Comparison of ENCODE assay signal across 34 cellular contexts in the genomic region with DNA sequence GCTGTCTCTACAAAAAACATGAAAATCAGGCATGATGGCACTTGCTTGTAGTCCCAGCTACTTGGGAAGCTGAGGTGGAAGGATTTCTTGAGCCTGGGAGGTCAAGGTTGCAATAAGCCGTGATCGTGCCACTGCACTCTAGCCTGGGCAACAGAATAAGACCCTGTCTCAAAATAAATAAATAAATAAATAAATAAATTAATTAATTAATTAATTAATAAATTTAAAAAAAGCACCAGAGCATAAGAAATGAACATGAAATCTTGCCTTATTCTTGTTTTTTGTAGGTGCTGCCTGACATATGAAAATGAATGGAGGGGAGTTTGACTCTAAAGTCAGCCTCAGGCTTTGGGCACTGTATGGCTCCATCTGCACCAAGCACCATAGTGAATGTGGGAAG.
DNase-seq lines count a peak whose midpoint lies in the region; ATAC-seq, FAIRE-seq and TF ChIP-seq lines count a peak whose summit lies in the region.
"Had no signal": no experiment of that assay in that cellular context is flagged by ENCODE, and none has a peak within 500 bp of the region (broad histone marks: within the 10 kb centered on the region; RNA-seq: fewer than 3 reads in every experiment).

No MANE protein-coding gene starts in this region.

- ATAC-seq in A549 (no peak), WTC11 (no peak)
- no peak for ATAC-seq in activated naive CD8-positive, alpha-beta T cell treated with anti-CD3 and anti-CD28 coated beads, Interleukin-2, amount 50 U/mL, for 24 hours
- ATAC-seq in stimulated activated effector memory CD8-positive, alpha-beta T cell treated with anti-CD3 and anti-CD28 coated beads, Interleukin-12 subunit alpha, Interleukin-12 subunit beta, amount 100 ng/mL, for 72 hours = no peak
- ATAC-seq: CD8-positive, alpha-beta T cell had no signal

- TF ChIP-seq POLR2A in A549 (IDR thresholded peaks at IDR 0.05; ENCODE audit: low read length) = no peak

- H3K27ac ChIP-seq in A549 (no peak overlapping the region), HEK293 (ENCODE audit: extremely low read depth, low read depth, low read length) (no peak overlapping the region)
- H3K27ac ChIP-seq: 22Rv1; BLaER1; BLaER1 treated with 17β-estradiol and CSF1 and Interleukin-3, amounts not matched to agents 10 nM and 100 nM; C4-2B had no signal

- DNase-seq in A549 (ENCODE audit: low read depth in 1 of 2, low spot score in 1 of 2) (no peak), WTC11 (ENCODE audit: low spot score) (no peak), T-helper 1 cell (no peak)
- no peak for DNase-seq in activated naive CD8-positive, alpha-beta T cell treated with anti-CD3 and anti-CD28 coated beads, Interleukin-2, amount 50 U/mL, for 24 hours
- DNase-seq in stimulated activated effector memory CD8-positive, alpha-beta T cell treated with anti-CD3 and anti-CD28 coated beads, Interleukin-12 subunit alpha, Interleukin-12 subunit beta, amount 100 ng/mL, for 72 hours (ENCODE audit: low spot score in 2 of 2) = no peak
- DNase-seq: 8988T; ACHN; AML-193; BE2C; C1 segment of cervical spinal cord; Caco-2; Calu3; CD4-positive, alpha-beta memory T cell; CD4-positive, alpha-beta T cell; CD4-positive, CD25-positive, alpha-beta regulatory T cell; CD8-positive, alpha-beta memory T cell; CD8-positive, alpha-beta T cell; COR-L47; DMS 273 treated with DMSO at 0.1 percent for 48 hours; DMS153; DMS53; DMS79; DMS79 treated with DMSO at 0.1 percent for 48 hours; DND-41; EL had no signal

- H3K4me1 Mint-ChIP-seq in WTC11 = no peaks in the 10 kb centered on the region; the same call in 1 of the 2 replicates
- H3K4me1 Mint-ChIP-seq in activated naive CD8-positive, alpha-beta T cell treated with anti-CD3 and anti-CD28 coated beads, Interleukin-2, amount 50 U/mL, for 24 hours = peaks cover 2% of the 10 kb centered on the region
- no peaks in the 10 kb centered on the region for H3K4me1 Mint-ChIP-seq in stimulated activated effector memory CD8-positive, alpha-beta T cell treated with anti-CD3 and anti-CD28 coated beads, Interleukin-12 subunit alpha, Interleukin-12 subunit beta, amount 100 ng/mL, for 72 hours
- H3K4me1 Mint-ChIP-seq: B cell, CD14-positive monocyte had no signal

- no peak for TF ChIP-seq RAD21 in A549 (conservative IDR thresholded peaks at IDR 0.05 in 1 of 2, IDR thresholded peaks at IDR 0.05 in 1 of 2)

- no peak overlapping the region for H3K4me2 ChIP-seq in A549
- H3K4me2 ChIP-seq: BLaER1; BLaER1 treated with 17β-estradiol and CSF1 and Interleukin-3, amounts not matched to agents 10 nM and 100 nM had no signal

- H3K9me3 Mint-ChIP-seq in WTC11 = no peaks in the 10 kb centered on the region
- no peaks in the 10 kb centered on the region for H3K9me3 Mint-ChIP-seq in activated naive CD8-positive, alpha-beta T cell treated with anti-CD3 and anti-CD28 coated beads, Interleukin-2, amount 50 U/mL, for 24 hours
- H3K9me3 Mint-ChIP-seq in stimulated activated effector memory CD8-positive, alpha-beta T cell treated with anti-CD3 and anti-CD28 coated beads, Interleukin-12 subunit alpha, Interleukin-12 subunit beta, amount 100 ng/mL, for 72 hours = no peaks in the 10 kb centered on the region
- H3K9me3 Mint-ChIP-seq: CD4-positive, alpha-beta T cell; CD8-positive, alpha-beta memory T cell; CD8-positive, alpha-beta T cell had no signal

- TF ChIP-seq EP300 in A549 (IDR thresholded peaks at IDR 0.05) = no peak

- POLR2A ChIA-PET in A549 (lab: Yijun Ruan, JAX) = no interaction called here
- POLR2A ChIA-PET in HEK293 (lab: Yijun Ruan, JAX) = no interaction called here
- POLR2A ChIA-PET in WTC11 (lab: Charles Lee) = no interaction called here

- CTCF ChIA-PET in A549 (lab: Yijun Ruan, JAX) = no interaction called here
- CTCF ChIA-PET in HEK293 (lab: Yijun Ruan, JAX) = no interaction called here
- CTCF ChIA-PET in WTC11 (lab: Charles Lee) = no interaction called here

- H3K9me3 ChIP-seq in A549 (no peaks in the 10 kb centered on the region), HEK293 (ENCODE audit: control insufficient read depth, insufficient read depth, low read depth, low read length) (no peaks in the 10 kb centered on the region)
- H3K9me3 ChIP-seq: BE2C; BLaER1; BLaER1 treated with 17β-estradiol and CSF1 and Interleukin-3, amounts not matched to agents 10 nM and 100 nM; Caco-2 had no signal

- H3K36me3 Mint-ChIP-seq in WTC11 = no peaks in the 10 kb centered on the region
- no peaks in the 10 kb centered on the region for H3K36me3 Mint-ChIP-seq in activated naive CD8-positive, alpha-beta T cell treated with anti-CD3 and anti-CD28 coated beads, Interleukin-2, amount 50 U/mL, for 24 hours (ENCODE audit: low read depth)
- no peaks in the 10 kb centered on the region for H3K36me3 Mint-ChIP-seq in stimulated activated effector memory CD8-positive, alpha-beta T cell treated with anti-CD3 and anti-CD28 coated beads, Interleukin-12 subunit alpha, Interleukin-12 subunit beta, amount 100 ng/mL, for 72 hours
- H3K36me3 Mint-ChIP-seq: CD14-positive monocyte; CD4-positive, alpha-beta memory T cell; CD4-positive, CD25-positive, alpha-beta regulatory T cell; CD8-positive, alpha-beta memory T cell; CD8-positive, alpha-beta T cell had no signal

- no peak for FAIRE-seq in A549 (lab: Jason Lieb, UNC)
- FAIRE-seq: A204.1, D721Med had no signal

- no peak overlapping the region for H3K4me3 ChIP-seq in A549
- H3K4me3 ChIP-seq in HEK293 (ENCODE audit: low read depth, low read length) = no peak overlapping the region
- H3K4me3 ChIP-seq: BLaER1; BLaER1 treated with 17β-estradiol and CSF1 and Interleukin-3, amounts not matched to agents 10 nM and 100 nM had no signal

- H3K4me3 Mint-ChIP-seq in WTC11 = no peak overlapping the region
- H3K4me3 Mint-ChIP-seq in activated naive CD8-positive, alpha-beta T cell treated with anti-CD3 and anti-CD28 coated beads, Interleukin-2, amount 50 U/mL, for 24 hours = no peak overlapping the region
- H3K4me3 Mint-ChIP-seq in stimulated activated effector memory CD8-positive, alpha-beta T cell treated with anti-CD3 and anti-CD28 coated beads, Interleukin-12 subunit alpha, Interleukin-12 subunit beta, amount 100 ng/mL, for 72 hours = no peak overlapping the region
- H3K4me3 Mint-ChIP-seq: B cell; CD14-positive monocyte; CD4-positive, alpha-beta memory T cell; CD4-positive, alpha-beta T cell; CD4-positive, CD25-positive, alpha-beta regulatory T cell; CD8-positive, alpha-beta memory T cell; CD8-positive, alpha-beta T cell had no signal

- TF ChIP-seq CTCF in A549 (IDR thresholded peaks at IDR 0.05) (no peak), HEK293 (tag by site-specific recombination; IDR thresholded peaks at IDR 0.05) (no peak), WTC11 (IDR thresholded peaks at IDR 0.05) (no peak)

- H3K36me3 ChIP-seq in HEK293 (ENCODE audit: control insufficient read depth in 2 of 2, insufficient read depth in 1 of 2, low read length in 2 of 2) = no peaks in the 10 kb centered on the region
- H3K36me3 ChIP-seq: BE2C; BLaER1; BLaER1 treated with 17β-estradiol and CSF1 and Interleukin-3, amounts not matched to agents 10 nM and 100 nM had no signal

- no peaks in the 10 kb centered on the region for H3K4me1 ChIP-seq in A549
- no peaks in the 10 kb centered on the region for H3K4me1 ChIP-seq in HEK293 (ENCODE audit: control insufficient read depth, insufficient read depth, low read length)
- H3K4me1 ChIP-seq: BE2C; BLaER1; BLaER1 treated with 17β-estradiol and CSF1 and Interleukin-3, amounts not matched to agents 10 nM and 100 nM had no signal

- no peak overlapping the region for H3K27ac Mint-ChIP-seq in WTC11
- no peak overlapping the region for H3K27ac Mint-ChIP-seq in activated naive CD8-positive, alpha-beta T cell treated with anti-CD3 and anti-CD28 coated beads, Interleukin-2, amount 50 U/mL, for 24 hours
- no peak overlapping the region for H3K27ac Mint-ChIP-seq in stimulated activated effector memory CD8-positive, alpha-beta T cell treated with anti-CD3 and anti-CD28 coated beads, Interleukin-12 subunit alpha, Interleukin-12 subunit beta, amount 100 ng/mL, for 72 hours
- H3K27ac Mint-ChIP-seq: B cell; CD14-positive monocyte; CD4-positive, alpha-beta T cell; CD4-positive, CD25-positive, alpha-beta regulatory T cell; CD8-positive, alpha-beta memory T cell; CD8-positive, alpha-beta T cell had no signal

- no peaks in the 10 kb centered on the region for H3K27me3 Mint-ChIP-seq in WTC11 (ENCODE audit: low read depth)
- peaks cover 8% of the 10 kb centered on the region for H3K27me3 Mint-ChIP-seq in activated naive CD8-positive, alpha-beta T cell treated with anti-CD3 and anti-CD28 coated beads, Interleukin-2, amount 50 U/mL, for 24 hours
- H3K27me3 Mint-ChIP-seq: CD4-positive, alpha-beta memory T cell; CD4-positive, alpha-beta T cell had no signal

- 89% methylated on average over 2 of the region's 2 CpGs for WGBS in A549 (ENCODE audit: missing lambda C conversion rate)

TF ChIP-seq in A549, 52 proteins besides CTCF, POLR2A, EP300 and RAD21:
- TF ChIP-seq ZC3H11A (IDR thresholded peaks at IDR 0.05) = peak; percentile 56
- TF ChIP-seq HDAC2 (IDR thresholded peaks at IDR 0.05) = no peak

TF ChIP-seq in HEK293, 187 proteins besides CTCF, POLR2A, EP300 and RAD21 (continues in another document):
- TF ChIP-seq ZNF623 (tag by site-specific recombination; IDR thresholded peaks at IDR 0.05) = peak; percentile 33

TF ChIP-seq in WTC11, 78 proteins besides CTCF, POLR2A, EP300 and RAD21:
- TF ChIP-seq, protein P1, sequence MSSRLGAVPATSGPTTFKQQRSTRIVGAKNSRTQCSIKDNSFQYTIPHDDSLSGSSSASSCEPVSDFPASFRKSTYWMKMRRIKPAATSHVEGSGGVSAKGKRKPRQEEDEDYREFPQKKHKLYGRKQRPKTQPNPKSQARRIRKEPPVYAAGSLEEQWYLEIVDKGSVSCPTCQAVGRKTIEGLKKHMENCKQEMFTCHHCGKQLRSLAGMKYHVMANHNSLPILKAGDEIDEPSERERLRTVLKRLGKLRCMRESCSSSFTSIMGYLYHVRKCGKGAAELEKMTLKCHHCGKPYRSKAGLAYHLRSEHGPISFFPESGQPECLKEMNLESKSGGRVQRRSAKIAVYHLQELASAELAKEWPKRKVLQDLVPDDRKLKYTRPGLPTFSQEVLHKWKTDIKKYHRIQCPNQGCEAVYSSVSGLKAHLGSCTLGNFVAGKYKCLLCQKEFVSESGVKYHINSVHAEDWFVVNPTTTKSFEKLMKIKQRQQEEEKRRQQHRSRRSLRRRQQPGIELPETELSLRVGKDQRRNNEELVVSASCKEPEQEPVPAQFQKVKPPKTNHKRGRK (CRISPR knock-in tag; IDR thresholded peaks at IDR 0.05; ENCODE audit: borderline replicate concordance) = no peak
- 0 out of 2 replicates have a peak, but pooled peaks have one; percentile 18 for TF ChIP-seq HMGA2 (CRISPR knock-in tag; IDR thresholded peaks at IDR 0.05)
TF ChIP-seq in WTC11: peak in this region for 1.
